ENCODE assay signal across 2 cellular contexts in the genomic region with DNA sequence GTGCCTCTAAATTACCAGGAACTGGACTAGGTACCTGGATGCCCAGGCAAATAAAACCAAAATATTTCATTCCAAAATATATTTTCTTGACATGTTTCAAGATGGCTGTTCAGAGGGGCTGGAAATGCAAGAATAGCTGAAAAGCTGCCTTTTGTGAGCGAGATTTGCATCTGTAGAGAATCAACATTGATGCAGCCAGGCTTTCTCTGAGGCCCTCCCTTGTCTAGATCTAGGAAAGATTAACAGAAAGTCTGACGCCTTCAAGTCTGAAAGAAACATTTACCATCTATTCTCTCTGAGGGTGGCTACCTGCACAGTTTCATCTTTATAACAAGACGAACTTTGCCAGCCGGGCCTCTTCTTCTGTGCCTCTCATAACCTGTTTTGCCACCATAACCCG.
TF ChIP-seq lines count a peak whose summit lies in the region.

No MANE protein-coding gene starts in this region.

TF ChIP-seq in A549, 52 proteins besides CTCF, POLR2A, EP300 and RAD21:
- no peak for TF ChIP-seq MYC (IDR thresholded peaks at IDR 0.05; ENCODE audit: borderline replicate concordance, low read length)
- TF ChIP-seq SREBF2 (IDR thresholded peaks at IDR 0.05): no peak
- TF ChIP-seq, protein P1, sequence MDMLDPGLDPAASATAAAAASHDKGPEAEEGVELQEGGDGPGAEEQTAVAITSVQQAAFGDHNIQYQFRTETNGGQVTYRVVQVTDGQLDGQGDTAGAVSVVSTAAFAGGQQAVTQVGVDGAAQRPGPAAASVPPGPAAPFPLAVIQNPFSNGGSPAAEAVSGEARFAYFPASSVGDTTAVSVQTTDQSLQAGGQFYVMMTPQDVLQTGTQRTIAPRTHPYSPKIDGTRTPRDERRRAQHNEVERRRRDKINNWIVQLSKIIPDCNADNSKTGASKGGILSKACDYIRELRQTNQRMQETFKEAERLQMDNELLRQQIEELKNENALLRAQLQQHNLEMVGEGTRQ (IDR thresholded peaks at IDR 0.05): no peak
- TF ChIP-seq PHF8 (IDR thresholded peaks at IDR 0.05; ENCODE audit: borderline replicate concordance, low read depth): no peak
- TF ChIP-seq GATA3 (IDR thresholded peaks at IDR 0.05; ENCODE audit: borderline replicate concordance): no peak
- TF ChIP-seq KDM1A (IDR thresholded peaks at IDR 0.05; ENCODE audit: low read depth): no peak
- no peak for TF ChIP-seq TP53 (CRISPR knock-in tag; IDR thresholded peaks at IDR 0.05)
- no peak for TF ChIP-seq ESRRA (IDR thresholded peaks at IDR 0.05; ENCODE audit: borderline replicate concordance, low read length)

TF ChIP-seq in neural cell, 6 proteins besides CTCF, POLR2A, EP300 and RAD21:
- TF ChIP-seq SMC3 (conservative IDR thresholded peaks at IDR 0.05; ENCODE audit: poor library complexity) (no peak), TAF1 (IDR thresholded peaks at IDR 0.05; ENCODE audit: low read depth) (no peak), POLR2AphosphoS5 (IDR thresholded peaks at IDR 0.05) (no peak), MXI1 (conservative IDR thresholded peaks at IDR 0.05; ENCODE audit: poor library complexity, severe bottlenecking) (no peak), EZH2 (IDR thresholded peaks at IDR 0.05; ENCODE audit: borderline replicate concordance, insufficient read depth, low read length, poor library complexity, severe bottlenecking) (no peak)
- TF ChIP-seq, protein P2, sequence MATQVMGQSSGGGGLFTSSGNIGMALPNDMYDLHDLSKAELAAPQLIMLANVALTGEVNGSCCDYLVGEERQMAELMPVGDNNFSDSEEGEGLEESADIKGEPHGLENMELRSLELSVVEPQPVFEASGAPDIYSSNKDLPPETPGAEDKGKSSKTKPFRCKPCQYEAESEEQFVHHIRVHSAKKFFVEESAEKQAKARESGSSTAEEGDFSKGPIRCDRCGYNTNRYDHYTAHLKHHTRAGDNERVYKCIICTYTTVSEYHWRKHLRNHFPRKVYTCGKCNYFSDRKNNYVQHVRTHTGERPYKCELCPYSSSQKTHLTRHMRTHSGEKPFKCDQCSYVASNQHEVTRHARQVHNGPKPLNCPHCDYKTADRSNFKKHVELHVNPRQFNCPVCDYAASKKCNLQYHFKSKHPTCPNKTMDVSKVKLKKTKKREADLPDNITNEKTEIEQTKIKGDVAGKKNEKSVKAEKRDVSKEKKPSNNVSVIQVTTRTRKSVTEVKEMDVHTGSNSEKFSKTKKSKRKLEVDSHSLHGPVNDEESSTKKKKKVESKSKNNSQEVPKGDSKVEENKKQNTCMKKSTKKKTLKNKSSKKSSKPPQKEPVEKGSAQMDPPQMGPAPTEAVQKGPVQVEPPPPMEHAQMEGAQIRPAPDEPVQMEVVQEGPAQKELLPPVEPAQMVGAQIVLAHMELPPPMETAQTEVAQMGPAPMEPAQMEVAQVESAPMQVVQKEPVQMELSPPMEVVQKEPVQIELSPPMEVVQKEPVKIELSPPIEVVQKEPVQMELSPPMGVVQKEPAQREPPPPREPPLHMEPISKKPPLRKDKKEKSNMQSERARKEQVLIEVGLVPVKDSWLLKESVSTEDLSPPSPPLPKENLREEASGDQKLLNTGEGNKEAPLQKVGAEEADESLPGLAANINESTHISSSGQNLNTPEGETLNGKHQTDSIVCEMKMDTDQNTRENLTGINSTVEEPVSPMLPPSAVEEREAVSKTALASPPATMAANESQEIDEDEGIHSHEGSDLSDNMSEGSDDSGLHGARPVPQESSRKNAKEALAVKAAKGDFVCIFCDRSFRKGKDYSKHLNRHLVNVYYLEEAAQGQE (IDR thresholded peaks at IDR 0.05; ENCODE audit: borderline replicate concordance): no peak
